In genomic region chr15:77547801-77548607, GRCh38 we compare ENCODE assay signal across 18 cellular contexts.
"Had no signal": no experiment of that assay in that cellular context is flagged by ENCODE, and none has a peak within 500 bp of the region (broad histone marks: within the 10 kb centered on the region; RNA-seq: fewer than 3 reads in every experiment).

No MANE protein-coding gene starts in this region.

- H3K27ac ChIP-seq: ascending aorta, dorsolateral prefrontal cortex, esophagus muscularis mucosa, testis had no signal

- H3K27me3 ChIP-seq: ascending aorta, dorsolateral prefrontal cortex, testis had no signal

- DNase-seq: activated CD4-positive, alpha-beta memory T cell treated with anti-CD3 and anti-CD28 coated beads for 36 hours; activated CD4-positive, alpha-beta T cell treated with anti-CD3 and anti-CD28 coated beads for 1 hour; activated CD8-positive, alpha-beta memory T cell treated with anti-CD3 and anti-CD28 coated beads, Interleukin-2, amount 50 U/mL, for 4 hours; activated gamma-delta T cell treated with Interleukin-2 at 50 U/mL for 16 hours; activated naive CD8-positive, alpha-beta T cell treated with anti-CD3 and anti-CD28 coated beads, Interleukin-2, amount 10 ng/mL, durations not matched to agents 7 days and 5 days; activated T-cell treated with anti-CD3 and anti-CD28 coated beads, Interleukin-2, amount 50 U/mL, for 72 hours; glutamatergic neuron; left colon; stimulated activated CD4-positive, alpha-beta T cell treated with anti-CD3 and anti-CD28 coated beads, Interleukin-2, amount 100 ng/mL, for 48 hours; stimulated activated naive CD8-positive, alpha-beta T cell treated with anti-CD3 and anti-CD28 coated beads, Interleukin-15, amount 100 ng/mL, for 72 hours; testis had no signal

- H3K27me3 Mint-ChIP-seq: activated CD4-positive, alpha-beta memory T cell treated with anti-CD3 and anti-CD28 coated beads for 36 hours had no signal

- H3K4me3 ChIP-seq: ascending aorta, dorsolateral prefrontal cortex, esophagus muscularis mucosa, lung, mucosa of descending colon, testis had no signal

- H3K36me3 Mint-ChIP-seq: activated CD4-positive, alpha-beta memory T cell treated with anti-CD3 and anti-CD28 coated beads for 36 hours; activated naive CD8-positive, alpha-beta T cell treated with anti-CD3 and anti-CD28 coated beads, Interleukin-2, amount 10 ng/mL, durations not matched to agents 7 days and 5 days; naive thymus-derived CD8-positive, alpha-beta T cell had no signal

- H3K36me3 ChIP-seq: ascending aorta, esophagus muscularis mucosa had no signal

- H3K9me3 Mint-ChIP-seq: activated CD4-positive, alpha-beta memory T cell treated with anti-CD3 and anti-CD28 coated beads for 36 hours; activated T-cell treated with anti-CD3 and anti-CD28 coated beads, Interleukin-2, amount 50 U/mL, for 72 hours; naive thymus-derived CD8-positive, alpha-beta T cell; stimulated activated naive CD8-positive, alpha-beta T cell treated with anti-CD3 and anti-CD28 coated beads, Interleukin-15, amount 100 ng/mL, for 72 hours; T-helper 1 cell treated with Interleukin-12 subunit alpha and Interleukin-12 subunit beta and Interleukin-4 antibody, amounts not matched to agents 30 μg/mL and 1 μg/mL, for 36 hours had no signal

- ATAC-seq: activated T-cell treated with anti-CD3 and anti-CD28 coated beads, Interleukin-2, amount 50 U/mL, for 72 hours; left colon; mucosa of descending colon; naive thymus-derived CD8-positive, alpha-beta T cell; stimulated activated naive CD8-positive, alpha-beta T cell treated with anti-CD3 and anti-CD28 coated beads, Interleukin-15, amount 100 ng/mL, for 72 hours had no signal

- H3K4me3 Mint-ChIP-seq: activated CD4-positive, alpha-beta memory T cell treated with anti-CD3 and anti-CD28 coated beads for 36 hours; activated naive CD8-positive, alpha-beta T cell treated with anti-CD3 and anti-CD28 coated beads, Interleukin-2, amount 10 ng/mL, durations not matched to agents 7 days and 5 days; activated T-cell treated with anti-CD3 and anti-CD28 coated beads, Interleukin-2, amount 50 U/mL, for 72 hours; naive thymus-derived CD8-positive, alpha-beta T cell; stimulated activated naive CD8-positive, alpha-beta T cell treated with anti-CD3 and anti-CD28 coated beads, Interleukin-15, amount 100 ng/mL, for 72 hours; T-helper 1 cell treated with Interleukin-12 subunit alpha and Interleukin-12 subunit beta and Interleukin-4 antibody, amounts not matched to agents 30 μg/mL and 1 μg/mL, for 36 hours had no signal

- H3K9me3 ChIP-seq: ascending aorta, esophagus muscularis mucosa, mucosa of descending colon, testis had no signal

- H3K27ac Mint-ChIP-seq: activated CD4-positive, alpha-beta memory T cell treated with anti-CD3 and anti-CD28 coated beads for 36 hours; activated naive CD8-positive, alpha-beta T cell treated with anti-CD3 and anti-CD28 coated beads, Interleukin-2, amount 10 ng/mL, durations not matched to agents 7 days and 5 days; activated T-cell treated with anti-CD3 and anti-CD28 coated beads, Interleukin-2, amount 50 U/mL, for 72 hours; T-helper 1 cell treated with Interleukin-12 subunit alpha and Interleukin-12 subunit beta and Interleukin-4 antibody, amounts not matched to agents 30 μg/mL and 1 μg/mL, for 36 hours had no signal
